ENCODE assay signal across 2 cellular contexts in genomic region chr1:32538887-32539583, GRCh38.
A peak's percentile ranks its signal among the peaks of the same experiment; 100 is the strongest.
TF ChIP-seq lines count a peak whose summit lies in the region.

Gene ZBTB8A, plus strand, starts transcription at chr1:32539427. Its CDS starts 53,505 bp downstream, at chr1:32592932.

TF ChIP-seq in PFSK-1, 5 proteins besides CTCF, POLR2A, EP300 and RAD21 (continued from another document):
- TF ChIP-seq REST (IDR thresholded peaks at IDR 0.05; ENCODE audit: insufficient read depth in 1 of 2, low read depth in 2 of 2, low read length in 2 of 2), result no peak
TF ChIP-seq in PFSK-1: peak in this region for 1.

TF ChIP-seq in GM12878, 131 proteins besides CTCF, POLR2A, EP300 and RAD21 (continued from another document):
- no peak for TF ChIP-seq E2F8 (IDR thresholded peaks at IDR 0.05; ENCODE audit: low read depth, partially characterized antibody)
- TF ChIP-seq NFIC (IDR thresholded peaks at IDR 0.05; ENCODE audit: low read depth, low read length), result no peak
- TF ChIP-seq KLF5 (IDR thresholded peaks at IDR 0.05; ENCODE audit: partially characterized antibody), result no peak
- TF ChIP-seq EED (IDR thresholded peaks at IDR 0.05; ENCODE audit: low read depth), result peak; percentile 60; the same call in 1 of the 2 replicates
- TF ChIP-seq BHLHE40 (IDR thresholded peaks at IDR 0.05; ENCODE audit: borderline replicate concordance in 1 of 2, low read depth in 2 of 2, low read length in 1 of 2), result peak in 1 of 2 experiments; percentile 13; a peak in 1 of 4 replicates
